Comparison of ENCODE assay signal across 1 cellular context in the genomic region with DNA sequence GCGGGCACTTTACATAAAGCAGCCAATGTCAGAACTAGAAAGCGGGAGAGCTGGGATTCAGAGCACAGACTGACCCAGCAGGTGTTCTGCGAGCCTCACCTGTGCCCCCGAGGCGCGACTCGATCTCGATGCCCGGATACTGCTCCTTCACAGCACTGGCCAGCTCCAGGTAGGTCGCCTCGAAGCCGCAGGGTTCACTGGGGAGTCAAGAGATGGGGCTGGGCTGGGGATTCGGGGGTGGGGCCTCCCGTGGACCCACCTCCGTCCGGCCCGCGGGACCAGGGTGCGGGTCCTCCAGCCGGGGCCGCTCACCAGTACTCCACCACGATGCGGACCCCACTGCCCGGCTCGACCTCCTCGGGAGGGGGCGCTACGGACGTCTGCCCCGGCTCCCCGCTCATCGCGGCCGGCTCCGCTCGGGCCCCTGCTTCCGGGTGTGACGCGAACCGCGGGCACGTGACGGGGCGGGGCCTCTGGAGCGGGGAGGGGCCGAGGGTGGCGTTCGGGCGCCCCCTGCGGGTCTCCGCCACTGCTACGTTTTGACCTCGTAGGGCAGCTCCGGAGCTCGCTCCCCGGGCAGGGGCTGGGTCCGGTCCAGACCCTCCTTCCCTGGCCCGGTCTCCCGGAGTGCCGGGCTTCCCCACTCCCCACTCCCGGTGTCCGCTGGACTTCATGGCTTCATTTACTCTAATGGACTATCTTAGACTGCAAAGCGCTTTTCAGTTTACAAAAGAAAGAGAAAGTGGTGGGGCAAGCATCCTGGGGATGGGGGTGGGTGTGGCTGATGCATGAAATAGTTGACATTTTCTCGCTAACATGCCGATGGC.
A peak's percentile ranks its signal among the peaks of the same experiment; 100 is the strongest.
TF ChIP-seq lines count a peak whose summit lies in the region.

TSS of gene MIEN1 (minus strand) at position 438 of the 827 bp plus-strand sequence. CDS start at position 401, 37 bp downstream.

TF ChIP-seq in HepG2, 621 proteins besides CTCF, POLR2A, EP300 and RAD21 (continued from another document):
- TF ChIP-seq, protein P1, sequence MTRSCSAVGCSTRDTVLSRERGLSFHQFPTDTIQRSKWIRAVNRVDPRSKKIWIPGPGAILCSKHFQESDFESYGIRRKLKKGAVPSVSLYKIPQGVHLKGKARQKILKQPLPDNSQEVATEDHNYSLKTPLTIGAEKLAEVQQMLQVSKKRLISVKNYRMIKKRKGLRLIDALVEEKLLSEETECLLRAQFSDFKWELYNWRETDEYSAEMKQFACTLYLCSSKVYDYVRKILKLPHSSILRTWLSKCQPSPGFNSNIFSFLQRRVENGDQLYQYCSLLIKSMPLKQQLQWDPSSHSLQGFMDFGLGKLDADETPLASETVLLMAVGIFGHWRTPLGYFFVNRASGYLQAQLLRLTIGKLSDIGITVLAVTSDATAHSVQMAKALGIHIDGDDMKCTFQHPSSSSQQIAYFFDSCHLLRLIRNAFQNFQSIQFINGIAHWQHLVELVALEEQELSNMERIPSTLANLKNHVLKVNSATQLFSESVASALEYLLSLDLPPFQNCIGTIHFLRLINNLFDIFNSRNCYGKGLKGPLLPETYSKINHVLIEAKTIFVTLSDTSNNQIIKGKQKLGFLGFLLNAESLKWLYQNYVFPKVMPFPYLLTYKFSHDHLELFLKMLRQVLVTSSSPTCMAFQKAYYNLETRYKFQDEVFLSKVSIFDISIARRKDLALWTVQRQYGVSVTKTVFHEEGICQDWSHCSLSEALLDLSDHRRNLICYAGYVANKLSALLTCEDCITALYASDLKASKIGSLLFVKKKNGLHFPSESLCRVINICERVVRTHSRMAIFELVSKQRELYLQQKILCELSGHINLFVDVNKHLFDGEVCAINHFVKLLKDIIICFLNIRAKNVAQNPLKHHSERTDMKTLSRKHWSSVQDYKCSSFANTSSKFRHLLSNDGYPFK (CRISPR knock-in tag; IDR thresholded peaks at IDR 0.05; ENCODE audit: borderline replicate concordance), result peak; percentile 86
- TF ChIP-seq ARID2 (CRISPR knock-in tag; IDR thresholded peaks at IDR 0.05; ENCODE audit: borderline replicate concordance), result peak; percentile 97
- peak; percentile 21; the same call in 1 of the 2 replicates for TF ChIP-seq TGIF2 (CRISPR knock-in tag; IDR thresholded peaks at IDR 0.05)
- TF ChIP-seq, protein P2, sequence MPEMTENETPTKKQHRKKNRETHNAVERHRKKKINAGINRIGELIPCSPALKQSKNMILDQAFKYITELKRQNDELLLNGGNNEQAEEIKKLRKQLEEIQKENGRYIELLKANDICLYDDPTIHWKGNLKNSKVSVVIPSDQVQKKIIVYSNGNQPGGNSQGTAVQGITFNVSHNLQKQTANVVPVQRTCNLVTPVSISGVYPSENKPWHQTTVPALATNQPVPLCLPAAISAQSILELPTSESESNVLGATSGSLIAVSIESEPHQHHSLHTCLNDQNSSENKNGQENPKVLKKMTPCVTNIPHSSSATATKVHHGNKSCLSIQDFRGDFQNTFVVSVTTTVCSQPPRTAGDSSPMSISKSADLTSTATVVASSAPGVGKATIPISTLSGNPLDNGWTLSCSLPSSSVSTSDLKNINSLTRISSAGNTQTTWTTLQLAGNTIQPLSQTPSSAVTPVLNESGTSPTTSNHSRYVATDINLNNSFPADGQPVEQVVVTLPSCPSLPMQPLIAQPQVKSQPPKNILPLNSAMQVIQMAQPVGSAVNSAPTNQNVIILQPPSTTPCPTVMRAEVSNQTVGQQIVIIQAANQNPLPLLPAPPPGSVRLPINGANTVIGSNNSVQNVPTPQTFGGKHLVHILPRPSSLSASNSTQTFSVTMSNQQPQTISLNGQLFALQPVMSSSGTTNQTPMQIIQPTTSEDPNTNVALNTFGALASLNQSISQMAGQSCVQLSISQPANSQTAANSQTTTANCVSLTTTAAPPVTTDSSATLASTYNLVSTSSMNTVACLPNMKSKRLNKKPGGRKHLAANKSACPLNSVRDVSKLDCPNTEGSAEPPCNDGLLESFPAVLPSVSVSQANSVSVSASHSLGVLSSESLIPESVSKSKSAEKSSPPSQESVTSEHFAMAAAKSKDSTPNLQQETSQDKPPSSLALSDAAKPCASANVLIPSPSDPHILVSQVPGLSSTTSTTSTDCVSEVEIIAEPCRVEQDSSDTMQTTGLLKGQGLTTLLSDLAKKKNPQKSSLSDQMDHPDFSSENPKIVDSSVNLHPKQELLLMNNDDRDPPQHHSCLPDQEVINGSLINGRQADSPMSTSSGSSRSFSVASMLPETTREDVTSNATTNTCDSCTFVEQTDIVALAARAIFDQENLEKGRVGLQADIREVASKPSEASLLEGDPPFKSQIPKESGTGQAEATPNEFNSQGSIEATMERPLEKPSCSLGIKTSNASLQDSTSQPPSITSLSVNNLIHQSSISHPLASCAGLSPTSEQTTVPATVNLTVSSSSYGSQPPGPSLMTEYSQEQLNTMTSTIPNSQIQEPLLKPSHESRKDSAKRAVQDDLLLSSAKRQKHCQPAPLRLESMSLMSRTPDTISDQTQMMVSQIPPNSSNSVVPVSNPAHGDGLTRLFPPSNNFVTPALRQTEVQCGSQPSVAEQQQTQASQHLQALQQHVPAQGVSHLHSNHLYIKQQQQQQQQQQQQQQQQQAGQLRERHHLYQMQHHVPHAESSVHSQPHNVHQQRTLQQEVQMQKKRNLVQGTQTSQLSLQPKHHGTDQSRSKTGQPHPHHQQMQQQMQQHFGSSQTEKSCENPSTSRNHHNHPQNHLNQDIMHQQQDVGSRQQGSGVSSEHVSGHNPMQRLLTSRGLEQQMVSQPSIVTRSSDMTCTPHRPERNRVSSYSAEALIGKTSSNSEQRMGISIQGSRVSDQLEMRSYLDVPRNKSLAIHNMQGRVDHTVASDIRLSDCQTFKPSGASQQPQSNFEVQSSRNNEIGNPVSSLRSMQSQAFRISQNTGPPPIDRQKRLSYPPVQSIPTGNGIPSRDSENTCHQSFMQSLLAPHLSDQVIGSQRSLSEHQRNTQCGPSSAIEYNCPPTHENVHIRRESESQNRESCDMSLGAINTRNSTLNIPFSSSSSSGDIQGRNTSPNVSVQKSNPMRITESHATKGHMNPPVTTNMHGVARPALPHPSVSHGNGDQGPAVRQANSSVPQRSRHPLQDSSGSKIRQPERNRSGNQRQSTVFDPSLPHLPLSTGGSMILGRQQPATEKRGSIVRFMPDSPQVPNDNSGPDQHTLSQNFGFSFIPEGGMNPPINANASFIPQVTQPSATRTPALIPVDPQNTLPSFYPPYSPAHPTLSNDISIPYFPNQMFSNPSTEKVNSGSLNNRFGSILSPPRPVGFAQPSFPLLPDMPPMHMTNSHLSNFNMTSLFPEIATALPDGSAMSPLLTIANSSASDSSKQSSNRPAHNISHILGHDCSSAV (CRISPR knock-in tag; IDR thresholded peaks at IDR 0.05; ENCODE audit: borderline replicate concordance), result no peak
- peak; percentile 52 for TF ChIP-seq SKI (IDR thresholded peaks at IDR 0.05; ENCODE audit: partially characterized antibody)
- TF ChIP-seq ZNF207 (IDR thresholded peaks at IDR 0.05; ENCODE audit: borderline replicate concordance), result no peak
- TF ChIP-seq HDAC6 (IDR thresholded peaks at IDR 0.05; ENCODE audit: low read depth, low read length), result no peak
- TF ChIP-seq ZNF530 (CRISPR knock-in tag; IDR thresholded peaks at IDR 0.05; ENCODE audit: low read depth), result no peak
- TF ChIP-seq, protein P3, sequence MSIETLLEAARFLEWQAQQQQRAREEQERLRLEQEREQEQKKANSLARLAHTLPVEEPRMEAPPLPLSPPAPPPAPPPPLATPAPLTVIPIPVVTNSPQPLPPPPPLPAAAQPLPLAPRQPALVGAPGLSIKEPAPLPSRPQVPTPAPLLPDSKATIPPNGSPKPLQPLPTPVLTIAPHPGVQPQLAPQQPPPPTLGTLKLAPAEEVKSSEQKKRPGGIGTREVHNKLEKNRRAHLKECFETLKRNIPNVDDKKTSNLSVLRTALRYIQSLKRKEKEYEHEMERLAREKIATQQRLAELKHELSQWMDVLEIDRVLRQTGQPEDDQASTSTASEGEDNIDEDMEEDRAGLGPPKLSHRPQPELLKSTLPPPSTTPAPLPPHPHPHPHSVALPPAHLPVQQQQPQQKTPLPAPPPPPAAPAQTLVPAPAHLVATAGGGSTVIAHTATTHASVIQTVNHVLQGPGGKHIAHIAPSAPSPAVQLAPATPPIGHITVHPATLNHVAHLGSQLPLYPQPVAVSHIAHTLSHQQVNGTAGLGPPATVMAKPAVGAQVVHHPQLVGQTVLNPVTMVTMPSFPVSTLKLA (IDR thresholded peaks at IDR 0.05), result 0 out of 2 replicates have a peak, but pooled peaks have one; percentile 38
- TF ChIP-seq POLR2AphosphoS2 (IDR thresholded peaks at IDR 0.05; ENCODE audit: low read depth, low read length), result peak; percentile 36; the same call in 1 of the 2 replicates
- TF ChIP-seq, protein P4, sequence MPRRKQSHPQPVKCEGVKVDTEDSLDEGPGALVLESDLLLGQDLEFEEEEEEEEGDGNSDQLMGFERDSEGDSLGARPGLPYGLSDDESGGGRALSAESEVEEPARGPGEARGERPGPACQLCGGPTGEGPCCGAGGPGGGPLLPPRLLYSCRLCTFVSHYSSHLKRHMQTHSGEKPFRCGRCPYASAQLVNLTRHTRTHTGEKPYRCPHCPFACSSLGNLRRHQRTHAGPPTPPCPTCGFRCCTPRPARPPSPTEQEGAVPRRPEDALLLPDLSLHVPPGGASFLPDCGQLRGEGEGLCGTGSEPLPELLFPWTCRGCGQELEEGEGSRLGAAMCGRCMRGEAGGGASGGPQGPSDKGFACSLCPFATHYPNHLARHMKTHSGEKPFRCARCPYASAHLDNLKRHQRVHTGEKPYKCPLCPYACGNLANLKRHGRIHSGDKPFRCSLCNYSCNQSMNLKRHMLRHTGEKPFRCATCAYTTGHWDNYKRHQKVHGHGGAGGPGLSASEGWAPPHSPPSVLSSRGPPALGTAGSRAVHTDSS (CRISPR knock-in tag; conservative IDR thresholded peaks at IDR 0.05), result no peak
- no peak for TF ChIP-seq ZNF510 (CRISPR knock-in tag; IDR thresholded peaks at IDR 0.05; ENCODE audit: low read depth)
